Comparison of ENCODE assay signal across 9 cellular contexts in genomic region chr4:169768385-169768784, GRCh38.
"Had no signal": no experiment of that assay in that cellular context is flagged by ENCODE, and none has a peak within 500 bp of the region (broad histone marks: within the 10 kb centered on the region; RNA-seq: fewer than 3 reads in every experiment).

No MANE protein-coding gene starts in this region.

- H3K9ac ChIP-seq: GM23248 had no signal

- FAIRE-seq: HepG2 had no signal

- DNase-seq: GM23248, H7, HFFc6, KG1 had no signal

- H3K27ac ChIP-seq: GM23248, HL-60 had no signal

- H3K4me3 ChIP-seq: GM23248, HAP-1 had no signal

- H3K4me1 ChIP-seq: HAP-1 had no signal

- H2AFZ ChIP-seq: GM23248 had no signal

- H3K9me3 ChIP-seq: HAP-1 had no signal

- H3K36me3 Mint-ChIP-seq: IgD-negative memory B cell had no signal

- H3K9me3 Mint-ChIP-seq: HFFc6, IgD-negative memory B cell had no signal

- H3K4me1 Mint-ChIP-seq: IgD-negative memory B cell had no signal

- ATAC-seq: HCT116, HepG2 had no signal

- H3K4me3 Mint-ChIP-seq: HFFc6, IgD-negative memory B cell had no signal

- H3K27ac Mint-ChIP-seq: HFFc6, IgD-negative memory B cell had no signal

- H3K36me3 ChIP-seq: HAP-1 had no signal
